8 cellular contexts compared by ENCODE assay signal in the genomic region with DNA sequence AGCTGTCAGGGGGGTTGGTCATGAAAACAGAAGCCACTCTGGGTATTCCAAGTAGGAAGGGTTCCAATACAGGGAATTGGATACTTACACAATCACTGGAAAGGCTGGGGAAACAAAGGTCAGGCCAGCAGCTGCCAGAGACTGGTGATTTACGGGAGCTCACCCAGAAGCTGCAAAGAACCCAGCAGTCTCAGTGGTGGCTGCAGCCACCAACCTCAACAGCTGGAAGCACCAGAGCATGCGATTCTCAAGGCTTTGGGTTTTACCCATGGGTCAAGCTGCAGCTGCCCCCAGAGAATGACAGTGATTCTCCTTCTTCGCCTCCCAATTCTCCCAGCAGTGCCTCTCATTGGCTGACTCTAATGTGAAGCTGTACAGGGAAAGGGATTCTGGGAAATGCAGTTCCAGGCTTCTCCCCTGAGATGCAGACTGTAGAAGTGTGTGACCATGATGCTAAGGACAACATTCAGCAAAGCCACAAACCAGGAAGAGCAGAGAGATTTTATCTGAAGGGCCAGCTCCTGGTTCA.
A peak's percentile ranks its signal among the peaks of the same experiment; 100 is the strongest.
DNase-seq lines count a peak whose midpoint lies in the region; ATAC-seq and FAIRE-seq lines count a peak whose summit lies in the region.

No MANE protein-coding gene starts in this region.

- DNase-seq in GM19239 (ENCODE audit: insufficient read length, low spot score), result peak; percentile 28
- DNase-seq in OCI-M1 (lab: John Stamatoyannopoulos, UW), result peak; percentile 88
- DNase-seq in pons (ENCODE audit: low spot score), result peak; percentile 13
- DNase-seq in activated naive CD4-positive, alpha-beta T cell (lab: John Stamatoyannopoulos, UW), result no peak
- no peak for DNase-seq in COLO829 (ENCODE audit: low spot score)
- DNase-seq in NCI-H526 treated with DMSO at 0.1 percent for 48 hours (lab: John Stamatoyannopoulos, UW), result no peak
- no peak for DNase-seq in RKO (ENCODE audit: low spot score)

- peak; percentile 37 for FAIRE-seq in GM19239 (lab: Jason Lieb, UNC)

- peak; percentile 99 for ATAC-seq in HG02678 (IDR thresholded peaks at IDR 0.05; ENCODE audit: unreplicated experiment)

Comparison
In these comparisons a context has a peak if more than half of its experiments do, and no peak if none do; other contexts are left out.
1. DNase-seq: peak in GM19239 (single experiment), OCI-M1 (single experiment) and pons (single experiment); none in activated naive CD4-positive, alpha-beta T cell (0 of 4), COLO829 (single experiment), NCI-H526 treated with DMSO at 0.1 percent for 48 hours (single experiment) and RKO (single experiment).